Comparison of ENCODE assay signal across 8 cellular contexts in genomic region chr17:42179911-42180410, GRCh38. TPM values are rescaled to one million over a fixed set of nuclear protein-coding genes. Genes with fewer than 3 reads are reported as not detected.
DNase-seq lines count a peak whose midpoint lies in the region; ATAC-seq and TF ChIP-seq lines count a peak whose summit lies in the region.

No MANE protein-coding gene starts in this region.

- BruUV-seq in PC-9 (replicated peaks; lab: Mats Ljungman, UMichigan) = no TSS peak

- H3K36me3 ChIP-seq in heart left ventricle (no peaks in the 10 kb centered on the region), ovary (no peaks in the 10 kb centered on the region), PC-9 (ENCODE audit: low read depth) (no peaks in the 10 kb centered on the region)

- intact Hi-C loops in heart left ventricle (cut with DNase I) = loop anchor here in 6 of 10 donors (2.0 to 10.0 kb wide), 8 partner anchors 58 to 352 kb away; partner anchors contain the start of genes HSPB9 (in 1 of the 6), KAT2A (in 1 of the 6) and STAT5B (in 1 of the 6)
- intact Hi-C loops in Right ventricle myocardium inferior (cut with DNase I) = loop anchor here (2.0 to 10.0 kb wide), 2 partner anchors 61 to 345 kb away; no protein-coding TSS in a partner anchor
- intact Hi-C loops in ovary (cut with DNase I) = no loop called here
- intact Hi-C loops in PC-9 (cut with micrococcal nuclease; ENCODE audit: unreplicated experiment) = no loop called here

- H3K79me2 ChIP-seq in PC-9 (ENCODE audit: low read depth) = no peaks in the 10 kb centered on the region

- TF ChIP-seq EP300 in ovary (IDR thresholded peaks at IDR 0.05) = no peak

- H3K27me3 Mint-ChIP-seq in effector memory CD8-positive, alpha-beta T cell = peaks cover 0 to 31% of the 10 kb centered on the region in 2 donors

- peaks cover 31 to 35% of the 10 kb centered on the region in 2 donors for H3K4me1 Mint-ChIP-seq in effector memory CD8-positive, alpha-beta T cell (ENCODE audit: low read depth in 2 of 2)

- no peaks in the 10 kb centered on the region for H4K20me1 ChIP-seq in PC-9 (ENCODE audit: insufficient read depth)

- H3F3A ChIP-seq in PC-9 (ENCODE audit: insufficient read depth, low read depth) = peaks cover 14% of the 10 kb centered on the region; the same call in 1 of the 2 replicates

- no peak overlapping the region for H3K27ac ChIP-seq in heart left ventricle
- no peak overlapping the region for H3K27ac ChIP-seq in ovary
- no peak overlapping the region for H3K27ac ChIP-seq in PC-9

- peak in 2 of 4 donors; percentile 9 to 22 for ATAC-seq in heart left ventricle
- ATAC-seq in Right ventricle myocardium inferior = no peak
- no peak for ATAC-seq in effector memory CD8-positive, alpha-beta T cell (replicated peaks)
- no peak for ATAC-seq in GM21619 (IDR thresholded peaks at IDR 0.05; ENCODE audit: unreplicated experiment)

- no peaks in the 10 kb centered on the region for H3K9me3 ChIP-seq in heart left ventricle
- no peaks in the 10 kb centered on the region for H3K9me3 ChIP-seq in ovary
- no peaks in the 10 kb centered on the region for H3K9me3 ChIP-seq in PC-9 (ENCODE audit: insufficient read depth, low read depth)

- no peaks in the 10 kb centered on the region for H3K9me3 Mint-ChIP-seq in effector memory CD8-positive, alpha-beta T cell

- peak overlapping the region; percentile 59 to 73 for H3K4me3 Mint-ChIP-seq in effector memory CD8-positive, alpha-beta T cell

- TF ChIP-seq CTCF in heart left ventricle (IDR thresholded peaks at IDR 0.05) (no peak), ovary (IDR thresholded peaks at IDR 0.05) (no peak), PC-9 (conservative IDR thresholded peaks at IDR 0.05) (no peak)

- peak overlapping the region in 3 of 12 donors; percentile 47 to 52 (median 48) for H3K4me3 ChIP-seq in heart left ventricle
- no peak overlapping the region for H3K4me3 ChIP-seq in ovary
- H3K4me3 ChIP-seq in PC-9 = no peak overlapping the region

- no peak overlapping the region for H3K27ac Mint-ChIP-seq in effector memory CD8-positive, alpha-beta T cell

- H3K36me3 Mint-ChIP-seq in effector memory CD8-positive, alpha-beta T cell (ENCODE audit: insufficient read depth) = peaks cover 21% of the 10 kb centered on the region

- H3K4me1 ChIP-seq in heart left ventricle (peaks cover 0 to 40% (median 27%) of the 10 kb centered on the region in 12 donors), ovary (ENCODE audit: insufficient read depth) (peaks cover 14% of the 10 kb centered on the region), PC-9 (replicated peaks; ENCODE audit: insufficient read depth) (peaks cover 12% of the 10 kb centered on the region; the same call in 1 of the 2 replicates)

- TF ChIP-seq POLR2A in heart left ventricle (IDR thresholded peaks at IDR 0.05) (no peak), ovary (IDR thresholded peaks at IDR 0.05) (no peak)

- H2AFZ ChIP-seq in PC-9 = no peak overlapping the region

- POLR2A ChIA-PET in PC-9 (lab: Charles Lee; ENCODE audit: unreplicated experiment) = no interaction called here

- H3K27me3 ChIP-seq in heart left ventricle (peaks cover 0 to 28% (median 14%) of the 10 kb centered on the region in 9 donors), ovary (no peaks in the 10 kb centered on the region), PC-9 (ENCODE audit: insufficient read depth, low read depth) (peaks cover 33% of the 10 kb centered on the region)

- CTCF ChIA-PET in PC-9 (lab: Charles Lee) = no interaction called here

- peak in 3 of 5 donors; percentile 49 to 68 (median 56) for DNase-seq in heart left ventricle
- DNase-seq in Right ventricle myocardium inferior (ENCODE audit: missing footprints) = no peak
- peak; percentile 34 for DNase-seq in OCI-M1 (lab: John Stamatoyannopoulos, UW)
- no peak for DNase-seq in effector memory CD8-positive, alpha-beta T cell
- DNase-seq in ovary = peak; percentile 47 to 72 (median 69)
- no peak for DNase-seq in PC-9
- no peak for DNase-seq in SIG-M5 treated with dmso at 0.1 percent for 504 hours (lab: John Stamatoyannopoulos, UW; ENCODE audit: unreplicated experiment)

- H3K9me2 ChIP-seq in PC-9 (ENCODE audit: insufficient read depth) = no peaks in the 10 kb centered on the region

- no peak overlapping the region for H3K4me2 ChIP-seq in PC-9

- 9 to 14% (median 13%) methylated on average over 20 of the region's 20 CpGs for WGBS in heart left ventricle, 4 donors
- WGBS in ovary, 3 donors = 9 to 13% (median 10%) methylated on average over 20 of the region's 20 CpGs

RNA-seq across cellular contexts. Expression of gene KCNH4, which starts 1.0 kb away (rescaled TPM):
- total RNA-seq in heart left ventricle (under 1 TPM in 8 of 9 donors, not detected in 1; 0.07 to 0.28 (median 0.14) TPM), Right ventricle myocardium inferior (0.24 TPM), ovary (under 1 TPM in 4 of 7 donors, not detected in 3; 0.08 to 0.40 (median 0.15) TPM), PC-9 (2021) (not detected in 2 replicates)
- polyA plus RNA-seq in heart left ventricle (under 1 TPM; 0.08 to 0.10 TPM), ovary (under 1 TPM in 1 of 2 donors, not detected in 1; 0.07 TPM)

RNA-seq across cellular contexts. Expression of gene HCRT, which starts 5.3 kb away (rescaled TPM):
- total RNA-seq in heart left ventricle (not detected), Right ventricle myocardium inferior (not detected), ovary (not detected), PC-9 (2021) (not detected in 2 replicates)
- polyA plus RNA-seq in heart left ventricle (not detected), ovary (not detected)

RNA-seq across cellular contexts. Expression of gene GHDC, which starts 14.3 kb away (rescaled TPM):
- total RNA-seq in heart left ventricle (10 to 100 TPM in 3 of 9 donors, 1 to 10 TPM in 6; 4.9 to 17.3 (median 8.3) TPM), Right ventricle myocardium inferior (7.1 TPM), ovary (10 to 100 TPM; 19.5 to 40.1 (median 31.0) TPM), PC-9 (2021) (21.5 and 28.6 TPM in 2 replicates)
- polyA plus RNA-seq in heart left ventricle (1 to 10 TPM; 6.2 to 9.4 TPM), ovary (10 to 100 TPM in 1 of 2 donors, 1 to 10 TPM in 1; 9.2 to 30.4 TPM)

RNA-seq across cellular contexts. Expression of gene RAB5C, which starts 25.2 kb away (rescaled TPM):
- 10 to 100 TPM; 30.9 to 99.1 (median 48.2) TPM for total RNA-seq in heart left ventricle
- polyA plus RNA-seq in heart left ventricle = 10 to 100 TPM; 29.0 to 90.9 TPM
- total RNA-seq in Right ventricle myocardium inferior = 45.6 TPM
- 100 to 1,000 TPM in 2 of 7 donors, 10 to 100 TPM in 5; 53.8 to 114 (median 94.3) TPM for total RNA-seq in ovary
- 100 to 1,000 TPM; 124 to 130 TPM for polyA plus RNA-seq in ovary
- 97.0 and 120 TPM in 2 replicates for total RNA-seq in PC-9 (2021)

RNA-seq across cellular contexts. Expression of gene HSPB9, which starts 57.4 kb away (rescaled TPM):
- total RNA-seq in heart left ventricle = not detected
- not detected for polyA plus RNA-seq in heart left ventricle
- total RNA-seq in Right ventricle myocardium inferior = 0.11 TPM
- under 1 TPM; 0.15 to 0.95 (median 0.48) TPM for total RNA-seq in ovary
- polyA plus RNA-seq in ovary = under 1 TPM in 1 of 2 donors, not detected in 1; 0.46 TPM
- total RNA-seq in PC-9 (2021) = 0.33 TPM in 1 of 2 replicates, not detected in the other

Comparison
In these comparisons a context has a peak if more than half of its experiments do, and no peak if none do; other contexts are left out.
1. DNase-seq: peak in heart left ventricle (3 of 5), OCI-M1 (single experiment) and ovary (5 of 5); none in Right ventricle myocardium inferior (single experiment), effector memory CD8-positive, alpha-beta T cell (0 of 3), PC-9 (0 of 2) and SIG-M5 treated with dmso at 0.1 percent for 504 hours (single experiment).
2. intact Hi-C loops: an anchor here in heart left ventricle (2.0 to 10.0 kb wide) and Right ventricle myocardium inferior (2.0 to 10.0 kb wide); none called in ovary and PC-9.